In the genomic region with DNA sequence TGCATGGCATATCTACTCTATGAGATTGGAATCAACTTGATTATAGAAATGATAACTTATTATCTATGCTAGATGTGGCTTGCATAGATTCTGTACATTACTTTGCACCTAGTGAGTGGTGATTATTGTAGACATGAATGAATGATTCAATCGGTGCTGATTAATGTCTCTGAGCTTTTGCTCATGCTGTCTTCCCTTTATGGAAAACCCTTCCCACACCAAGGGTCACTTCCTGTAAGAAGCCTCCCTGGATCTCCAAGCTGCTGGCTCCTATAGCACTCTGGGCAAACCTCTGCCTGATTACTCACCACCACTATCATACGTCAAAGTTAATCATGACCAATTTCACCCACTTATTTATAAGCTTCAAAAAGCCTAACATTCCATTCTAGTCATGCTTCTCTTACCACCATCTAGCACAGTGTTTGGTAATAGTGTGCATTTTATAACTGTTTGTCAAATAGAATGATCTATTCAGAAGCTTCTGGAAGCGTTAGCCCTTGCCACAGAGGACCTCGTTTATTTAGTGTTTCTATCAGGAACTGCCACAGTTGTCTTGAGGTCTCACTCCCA, we compare ENCODE assay signal across 9 cellular contexts. TPM values are rescaled to one million over a fixed set of nuclear protein-coding genes. Genes with fewer than 3 reads are reported as not detected.
A peak's percentile ranks its signal among the peaks of the same experiment; 100 is the strongest.
DNase-seq lines count a peak whose midpoint lies in the region; ATAC-seq and TF ChIP-seq lines count a peak whose summit lies in the region.
"Not testable (repeated sequence)": the region's sequence is repeated elsewhere in the genome, so short reads cannot be mapped to it uniquely, and the experiment has no call there.
"Had no signal": no experiment of that assay in that cellular context is flagged by ENCODE, and none has a peak within 500 bp of the region (broad histone marks: within the 10 kb centered on the region; RNA-seq: fewer than 3 reads in every experiment).

No MANE protein-coding gene starts in this region.

- ATAC-seq in WTC11 = not testable (repeated sequence)

- peaks cover 11% of the 10 kb centered on the region for H3K4me1 Mint-ChIP-seq in WTC11

- peaks cover 43% of the 10 kb centered on the region for H3K27me3 Mint-ChIP-seq in WTC11 (ENCODE audit: low read depth)

- DNase-seq in ACHN (peak; percentile 55), EL (peak; percentile 44), HS-5 (ENCODE audit: low read depth) (peak; percentile 69), choroid plexus epithelial cell (ENCODE audit: low read depth) (peak; percentile 57), fibroblast of mammary gland (ENCODE audit: low read depth) (peak; percentile 68), kidney tubule cell (ENCODE audit: low spot score) (peak; percentile 77), renal cortical epithelial cell (ENCODE audit: low read depth) (peak; percentile 79)
- not testable (repeated sequence) for DNase-seq in WTC11 (ENCODE audit: low spot score)

- in situ Hi-C loops in ACHN (cut with HindIII; ENCODE audit: low pct_ligation_motif_present, low pct_unique_long_range_greater_than_20kb, low sequenced_read_pairs) = not testable (repeated sequence)

- H3K27ac Mint-ChIP-seq in WTC11 = not testable (repeated sequence)

- H3K36me3 Mint-ChIP-seq in WTC11 = not testable (repeated sequence)

- POLR2A ChIA-PET in WTC11 (lab: Charles Lee) = not testable (repeated sequence)

- not testable (repeated sequence) for H3K9me3 Mint-ChIP-seq in WTC11

- not testable (repeated sequence) for H3K4me3 ChIP-seq in choroid plexus epithelial cell (ENCODE audit: low read depth, low read length); fibroblast of mammary gland (ENCODE audit: control insufficient read depth, low read depth, low read length)

- H3K4me3 Mint-ChIP-seq in WTC11 = peak overlapping the region; percentile 67

- CTCF ChIA-PET in WTC11 (lab: Charles Lee) = not testable (repeated sequence)

- not testable (repeated sequence) for TF ChIP-seq CTCF in WTC11 (IDR thresholded peaks at IDR 0.05); choroid plexus epithelial cell (conservative IDR thresholded peaks at IDR 0.05; ENCODE audit: low read depth, low read length); fibroblast of mammary gland (conservative IDR thresholded peaks at IDR 0.05; ENCODE audit: control insufficient read depth, insufficient read depth, low read depth, low read length)

RNA-seq across cellular contexts. Expression of gene IQSEC3, which starts 1.0 kb away (rescaled TPM):
- total RNA-seq in WTC11 (2021) = 1.7 to 2.6 TPM (median 2.2 TPM) in 3 replicates
- total RNA-seq in renal cortical epithelial cell = 0.10 TPM in 1 of 2 replicates, not detected in the other
- total RNA-seq: HepG2 had no signal
